In the genomic region with DNA sequence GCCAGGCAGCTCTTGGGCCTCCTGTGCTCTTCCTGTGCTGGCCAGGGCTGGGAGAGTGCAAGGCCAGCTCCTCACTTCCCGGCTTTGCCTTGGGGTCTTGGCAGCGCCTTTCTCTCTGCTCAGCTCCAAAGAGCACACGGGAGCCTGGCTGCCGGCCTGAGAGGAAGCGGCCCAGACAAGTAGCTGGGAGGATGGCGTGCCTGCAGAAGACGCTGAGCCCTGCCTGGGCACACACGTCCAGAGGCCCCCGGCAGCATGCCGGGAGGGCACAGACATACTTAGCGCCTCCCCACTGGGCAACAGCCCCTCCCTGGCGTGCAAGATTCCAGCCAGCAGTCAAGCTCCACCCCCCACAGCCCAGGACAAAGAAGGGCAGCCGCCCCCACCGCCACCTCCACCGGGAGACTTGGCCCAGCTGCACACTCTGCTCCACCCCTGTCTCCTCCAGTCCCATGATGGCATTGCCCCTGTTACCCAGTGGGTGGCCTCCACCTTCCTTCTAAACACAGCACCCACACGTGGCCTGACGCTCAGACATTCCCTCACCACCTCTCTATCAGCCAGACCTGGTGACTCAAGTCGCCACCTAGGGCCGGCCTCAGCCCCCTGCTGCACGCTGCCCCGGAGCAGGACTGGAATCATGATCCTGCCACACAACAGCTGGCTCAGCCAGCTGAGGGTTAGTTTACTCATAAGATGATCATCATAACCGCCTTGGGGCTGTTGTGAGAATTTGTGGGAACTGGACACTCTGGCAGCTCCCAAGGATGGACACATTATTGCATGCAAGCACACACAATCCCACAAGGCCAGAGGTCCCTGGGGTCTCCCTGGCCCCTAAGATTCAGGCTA, we compare ENCODE assay signal across 1 cellular context.
A peak's percentile ranks its signal among the peaks of the same experiment; 100 is the strongest.
TF ChIP-seq lines count a peak whose summit lies in the region.

No MANE protein-coding gene starts in this region.

TF ChIP-seq in H1, 55 proteins besides CTCF, POLR2A, EP300 and RAD21:
- no peak for TF ChIP-seq JUN (IDR thresholded peaks at IDR 0.05; ENCODE audit: low read depth, low read length)
- TF ChIP-seq, protein P1, sequence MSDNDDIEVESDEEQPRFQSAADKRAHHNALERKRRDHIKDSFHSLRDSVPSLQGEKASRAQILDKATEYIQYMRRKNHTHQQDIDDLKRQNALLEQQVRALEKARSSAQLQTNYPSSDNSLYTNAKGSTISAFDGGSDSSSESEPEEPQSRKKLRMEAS (IDR thresholded peaks at IDR 0.05) = peak; percentile 92
- 0 out of 2 replicates have a peak, but pooled peaks have one; percentile 18 for TF ChIP-seq PHF8 (conservative IDR thresholded peaks at IDR 0.05; ENCODE audit: low read depth, low read length)
- TF ChIP-seq KDM1A (IDR thresholded peaks at IDR 0.05; ENCODE audit: borderline replicate concordance, low read length) = peak; percentile 65; the same call in 1 of the 2 replicates
- TF ChIP-seq TEAD4 (IDR thresholded peaks at IDR 0.05; ENCODE audit: low read depth, low read length) = peak; percentile 80
- TF ChIP-seq RFX5 (IDR thresholded peaks at IDR 0.05; ENCODE audit: borderline replicate concordance, low read depth, low read length) = no peak
- 0 out of 2 replicates have a peak, but pooled peaks have one; percentile 4 for TF ChIP-seq YY1 (IDR thresholded peaks at IDR 0.05; ENCODE audit: low read depth, low read length)
- peak; percentile 53 for TF ChIP-seq KDM4A (IDR thresholded peaks at IDR 0.05; ENCODE audit: low read depth, low read length, severe bottlenecking)
